In the genomic region with DNA sequence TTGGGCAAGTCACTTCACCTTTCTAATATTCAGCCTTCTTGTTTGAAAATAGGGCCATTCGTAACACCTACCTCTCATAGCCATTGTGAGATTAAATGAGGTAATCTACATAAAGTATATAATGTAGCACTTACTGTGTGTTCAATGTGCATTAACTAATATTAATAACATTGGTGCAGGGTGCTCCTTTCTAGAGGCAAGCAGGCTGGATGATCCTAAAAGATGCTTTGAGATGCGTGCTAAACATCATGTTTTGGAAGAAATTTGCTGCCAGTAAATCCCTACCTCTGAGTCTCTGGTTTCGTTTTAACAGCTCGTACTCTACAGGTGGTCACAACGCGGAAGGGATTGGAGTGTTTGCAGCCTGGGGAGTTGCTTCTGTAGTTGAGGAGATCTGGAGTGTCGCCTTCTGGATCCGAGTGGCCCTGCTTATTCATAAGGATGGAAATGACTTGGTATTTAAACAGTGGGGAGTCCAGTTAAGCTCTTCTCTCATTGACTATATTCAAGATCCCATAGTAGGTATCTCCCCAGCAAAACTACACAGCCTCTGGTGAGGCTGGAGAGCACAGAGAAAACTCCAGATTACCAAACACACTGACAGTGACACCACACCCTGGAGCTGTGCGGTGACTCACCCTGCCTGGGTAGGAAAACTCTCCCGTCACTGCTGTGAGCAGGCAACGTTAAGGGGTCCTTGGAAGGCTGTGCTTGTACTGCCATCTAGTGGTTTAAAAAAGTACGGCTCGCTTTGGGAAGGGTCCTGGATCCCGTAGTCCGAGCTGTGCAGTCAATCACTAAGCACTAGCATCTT, we compare ENCODE assay signal across 8 cellular contexts.
A peak's percentile ranks its signal among the peaks of the same experiment; 100 is the strongest.
DNase-seq lines count a peak whose midpoint lies in the region; ATAC-seq and TF ChIP-seq lines count a peak whose summit lies in the region.

No MANE protein-coding gene starts in this region.

- peaks cover 8% of the 10 kb centered on the region for H3K4me1 Mint-ChIP-seq in dendritic cell treated with granulocyte-macrophage colony-stimulating factor and Interleukin-4, amounts not matched to agents 40 ng/mL and 50 ng/mL, for 4 days (ENCODE audit: low read depth)

- 24 to 33% methylated on average over 15 of the region's 15 CpGs for WGBS in lower leg skin, 2 donors

- TF ChIP-seq CTCF in HL-60 (IDR thresholded peaks at IDR 0.05; ENCODE audit: insufficient read depth, low read length) (peak; percentile 82), lower leg skin (IDR thresholded peaks at IDR 0.05) (peak in 1 of 3 donors; percentile 73)

- no peak for TF ChIP-seq POLR2A in lower leg skin (IDR thresholded peaks at IDR 0.05)

- H3K27me3 Mint-ChIP-seq in dendritic cell treated with granulocyte-macrophage colony-stimulating factor and Interleukin-4, amounts not matched to agents 40 ng/mL and 50 ng/mL, for 4 days: no peaks in the 10 kb centered on the region

- no peak overlapping the region for H3K4me3 Mint-ChIP-seq in dendritic cell treated with granulocyte-macrophage colony-stimulating factor and Interleukin-4, amounts not matched to agents 40 ng/mL and 50 ng/mL, for 4 days

- no peak overlapping the region for H3K27ac ChIP-seq in HL-60 (replicated peaks)

- peak overlapping the region; percentile 44 for H3K27ac Mint-ChIP-seq in dendritic cell treated with granulocyte-macrophage colony-stimulating factor and Interleukin-4, amounts not matched to agents 40 ng/mL and 50 ng/mL, for 4 days

- no peaks in the 10 kb centered on the region for H3K36me3 Mint-ChIP-seq in dendritic cell treated with granulocyte-macrophage colony-stimulating factor and Interleukin-4, amounts not matched to agents 40 ng/mL and 50 ng/mL, for 4 days (ENCODE audit: low read depth)

- DNase-seq in COLO829 (ENCODE audit: low spot score) (peak; percentile 92), HL-60 (ENCODE audit: low read depth in 1 of 2, low spot score in 1 of 2) (peak; percentile 76 to 85), NCI-H774 (lab: John Stamatoyannopoulos, UW) (peak; percentile 87), lower leg skin (ENCODE audit: low spot score in 2 of 2) (peak; percentile 94 to 97)
- DNase-seq in activated CD4-positive, alpha-beta T cell treated with anti-CD3 and anti-CD28 coated beads, Interleukin-2, amount 50 U/mL, for 1 hour: peak; percentile 79
- DNase-seq in stimulated activated CD8-positive, alpha-beta memory T cell treated with anti-CD3 and anti-CD28 coated beads, Interleukin-12 subunit alpha, Interleukin-12 subunit beta, amount 100 ng/mL, for 1 hour (ENCODE audit: low read depth): peak; percentile 77

- peak; percentile 92 for ATAC-seq in GM21360 (IDR thresholded peaks at IDR 0.05; ENCODE audit: unreplicated experiment)

- intact Hi-C loops in dendritic cell treated with granulocyte-macrophage colony-stimulating factor and Interleukin-4, amounts not matched to agents 40 ng/mL and 50 ng/mL, for 4 days (cut with micrococcal nuclease): loop anchor here (1.0 kb wide), 4 partner anchors 86 to 539 kb away; no protein-coding TSS in a partner anchor
- intact Hi-C loops in lower leg skin (cut with DNase I; ENCODE audit: low total_unique reads): loop anchor here (10.0 kb wide), 1 partner anchor 384 kb away; no protein-coding TSS in a partner anchor

- no peak overlapping the region for H3K4me3 ChIP-seq in HL-60 (replicated peaks; ENCODE audit: insufficient read depth, low read length)
- H3K4me3 ChIP-seq in lower leg skin (ENCODE audit: low read depth, poor library complexity, severe bottlenecking): no peak overlapping the region

- peaks cover 6% of the 10 kb centered on the region for H3K9me3 Mint-ChIP-seq in dendritic cell treated with granulocyte-macrophage colony-stimulating factor and Interleukin-4, amounts not matched to agents 40 ng/mL and 50 ng/mL, for 4 days

- H3K27me3 ChIP-seq in HL-60 (ENCODE audit: insufficient read depth, poor library complexity, severe bottlenecking): peaks cover 2% of the 10 kb centered on the region
